In genomic region chr16:84045001-84045817, GRCh38 we compare ENCODE assay signal across 22 cellular contexts. TPM values are rescaled to one million over a fixed set of nuclear protein-coding genes. Genes with fewer than 3 reads are reported as not detected.
A peak's percentile ranks its signal among the peaks of the same experiment; 100 is the strongest.
DNase-seq lines count a peak whose midpoint lies in the region; ATAC-seq and TF ChIP-seq lines count a peak whose summit lies in the region.
"Had no signal": no experiment of that assay in that cellular context is flagged by ENCODE, and none has a peak within 500 bp of the region (broad histone marks: within the 10 kb centered on the region; RNA-seq: fewer than 3 reads in every experiment).

No MANE protein-coding gene starts in this region.

- H2AK5ac ChIP-seq in mesendoderm (ENCODE audit: low read length) = no peak overlapping the region

- DNase-seq in H7 (peak; percentile 58), ecto neural progenitor cell (ENCODE audit: low spot score) (peak; percentile 65), mesendoderm (peak; percentile 53), retina (peak; percentile 86), NCI-H1092 treated with DMSO at 0.1 percent for 48 hours (lab: John Stamatoyannopoulos, UW) (no peak), PC-3 (no peak), NCI-H2081 (lab: John Stamatoyannopoulos, UW) (no peak)
- DNase-seq: DMS153, DND-41, Karpas-422, NCI-H1105, NCI-H146, NCI-H1930, NCI-H446, NCI-H524 treated with DMSO at 0.1 percent for 48 hours, NCI-H82, RPMI8226, SHP77 treated with DMSO at 0.1 percent for 48 hours had no signal

- H4K8ac ChIP-seq in mesendoderm (ENCODE audit: low read depth, low read length) = no peak overlapping the region

- no CpG with 5 or more reads among the region's 36 CpGs for WGBS in mesendoderm (ENCODE audit: extremely low coverage, insufficient coverage, low lambda C conversion rate)

- H2AFZ ChIP-seq in PC-3 (ENCODE audit: low read length) = no peak overlapping the region

- H4K5ac ChIP-seq in mesendoderm (ENCODE audit: low read length) = no peak overlapping the region

- no peak overlapping the region for H3K18ac ChIP-seq in mesendoderm (ENCODE audit: low read length)

- H3K79me2 ChIP-seq in mesendoderm (ENCODE audit: control insufficient read depth, insufficient read depth, low read length) (no peaks in the 10 kb centered on the region), PC-3 (ENCODE audit: low read length) (no peaks in the 10 kb centered on the region)

- H3K56ac ChIP-seq in mesendoderm (ENCODE audit: low read length) = no peak overlapping the region

- H3K27me3 ChIP-seq in H7 (ENCODE audit: control insufficient read depth, insufficient read depth, low read length) (no peaks in the 10 kb centered on the region), mesendoderm (ENCODE audit: insufficient read depth, low read length, poor library complexity) (no peaks in the 10 kb centered on the region), PC-3 (ENCODE audit: low read length) (no peaks in the 10 kb centered on the region)

- CTCF ChIA-PET in PC-3 (lab: Charles Lee) = interaction anchor here (1.7 kb wide), 1 partner anchor 31 kb away, joined by 6 read pairs; no protein-coding TSS in a partner anchor

- H3K9ac ChIP-seq in mesendoderm (ENCODE audit: low read length) (no peak overlapping the region), PC-3 (ENCODE audit: low read length) (no peak overlapping the region)

- H3K4me1 ChIP-seq in mesendoderm (ENCODE audit: control insufficient read depth, low read depth, low read length) (peaks cover 2% of the 10 kb centered on the region), PC-3 (ENCODE audit: insufficient read depth, low read length) (no peaks in the 10 kb centered on the region)

- H2BK5ac ChIP-seq in mesendoderm (ENCODE audit: low read length) = no peak overlapping the region

- no peak overlapping the region for H2BK15ac ChIP-seq in mesendoderm (replicated peaks; ENCODE audit: low read depth)

- ATAC-seq in PC-3 = no peak
- ATAC-seq: HepG2 had no signal

- H3K4me2 ChIP-seq in mesendoderm (ENCODE audit: low read length) = no peak overlapping the region
- H3K4me2 ChIP-seq in PC-3 (ENCODE audit: low read length) = no peak overlapping the region

- H3K4me3 ChIP-seq in H7 (ENCODE audit: insufficient read depth, low read depth, low read length) = no peak overlapping the region
- H3K4me3 ChIP-seq in mesendoderm (ENCODE audit: low read length) = no peak overlapping the region
- no peak overlapping the region for H3K4me3 ChIP-seq in PC-3 (ENCODE audit: low read length)

- POLR2A ChIA-PET in PC-3 (lab: Charles Lee; ENCODE audit: unreplicated experiment) = no interaction called here

- H3K27ac ChIP-seq in mesendoderm (ENCODE audit: low read depth, low read length) (no peak overlapping the region), PC-3 (ENCODE audit: low read length) (no peak overlapping the region)

- no peak overlapping the region for H3K4ac ChIP-seq in mesendoderm (ENCODE audit: low read depth, low read length)

- no peaks in the 10 kb centered on the region for H3F3A ChIP-seq in PC-3 (ENCODE audit: low read length, unreplicated experiment)

- intact Hi-C loops in PC-3 (cut with micrococcal nuclease) = no loop called here

- H3K23ac ChIP-seq in mesendoderm (ENCODE audit: low read length) = no peak overlapping the region

- no peaks in the 10 kb centered on the region for H3K36me3 ChIP-seq in H7 (replicated peaks; ENCODE audit: control insufficient read depth, insufficient read depth, low read length)
- H3K36me3 ChIP-seq in mesendoderm (ENCODE audit: control insufficient read depth, insufficient read depth, low read length) = no peaks in the 10 kb centered on the region
- H3K36me3 ChIP-seq in PC-3 (ENCODE audit: low read depth, low read length) = no peaks in the 10 kb centered on the region

- H3K9me3 ChIP-seq in PC-3 (ENCODE audit: low read length) = no peaks in the 10 kb centered on the region

- TF ChIP-seq CTCF in PC-3 (conservative IDR thresholded peaks at IDR 0.05; ENCODE audit: low read depth, low read length) = no peak

- no peaks in the 10 kb centered on the region for H4K20me1 ChIP-seq in PC-3 (ENCODE audit: low read length)

- H2BK120ac ChIP-seq in mesendoderm (ENCODE audit: low read depth, low read length) = no peak overlapping the region

- H3K9me2 ChIP-seq in PC-3 (replicated peaks; ENCODE audit: low read length) = no peaks in the 10 kb centered on the region

- no TSS peak for BruUV-seq in PC-3 (replicated peaks; lab: Mats Ljungman, UMichigan)

- H3K79me1 ChIP-seq in mesendoderm (ENCODE audit: low read length) = no peaks in the 10 kb centered on the region

RNA-seq across cellular contexts. Expression of gene SLC38A8, which starts 2.6 kb away (rescaled TPM):
- not detected in 2 replicates for total RNA-seq in H7 (2014; rRNA removed; shearing (Covaris generic))
- polyA plus RNA-seq in mesendoderm (2013, experiment 1 of 2) = not detected
- 0.11 TPM for polyA plus RNA-seq in mesendoderm (2013, experiment 2 of 2)
- not detected in 2 replicates for total RNA-seq in PC-3 (2014; rRNA removed)
- total RNA-seq: A172, HT1080 had no signal
- polyA plus RNA-seq: BJ had no signal

Comparison
In these comparisons a context has a peak if more than half of its experiments do, and no peak if none do; other contexts are left out.
1. DNase-seq: peak in H7 (single experiment), ecto neural progenitor cell (single experiment), mesendoderm (single experiment) and retina (single experiment); none in NCI-H1092 treated with DMSO at 0.1 percent for 48 hours (single experiment), PC-3 (single experiment) and NCI-H2081 (0 of 2).